8 cellular contexts compared by ENCODE assay signal in genomic region chr20:24993337-24994185, GRCh38. TPM values are rescaled to one million over a fixed set of nuclear protein-coding genes. Genes with fewer than 3 reads are reported as not detected.
DNase-seq lines count a peak whose midpoint lies in the region; ATAC-seq and TF ChIP-seq lines count a peak whose summit lies in the region.

No MANE protein-coding gene starts in this region.

- POLR2A ChIA-PET in A673 (lab: Charles Lee; ENCODE audit: low non-redundant PET): no interaction called here
- POLR2A ChIA-PET in MCF 10A (lab: Yijun Ruan, JAX): interaction anchor here (0.6 to 7.5 kb wide), 43 partner anchors 10 to 1356 kb away, joined by 3 to 152 read pairs (median 4); partner anchors contain the start of genes ENTPD6, GINS1 and PYGB

- BruUV-seq in A673 (replicated peaks; lab: Mats Ljungman, UMichigan) (no TSS peak), MCF 10A (replicated peaks; lab: Mats Ljungman, UMichigan) (no TSS peak)

- H3K27ac ChIP-seq in A673 (ENCODE audit: low read depth, low read length, poor library complexity, severe bottlenecking): peak overlapping the region; percentile 85

- H3K9me3 Mint-ChIP-seq in MCF 10A (ENCODE audit: unreplicated experiment): no peaks in the 10 kb centered on the region
- H3K9me3 Mint-ChIP-seq in stimulated activated naive CD8-positive, alpha-beta T cell treated with anti-CD3 and anti-CD28 coated beads, Interleukin-15, amount 100 ng/mL, for 72 hours: no peaks in the 10 kb centered on the region

- peaks cover 61% of the 10 kb centered on the region for H3K4me1 Mint-ChIP-seq in MCF 10A (ENCODE audit: insufficient read depth, unreplicated experiment)
- H3K4me1 Mint-ChIP-seq in stimulated activated naive CD8-positive, alpha-beta T cell treated with anti-CD3 and anti-CD28 coated beads, Interleukin-15, amount 100 ng/mL, for 72 hours: peaks cover 54% of the 10 kb centered on the region

- H3K27me3 ChIP-seq in A673 (replicated peaks; ENCODE audit: insufficient read depth, low read depth, low read length, poor library complexity) (peaks cover 3% of the 10 kb centered on the region), kidney epithelial cell (ENCODE audit: control insufficient read depth, insufficient read depth, low read length) (peaks cover 7% of the 10 kb centered on the region)

- H3K4me3 ChIP-seq in A673 (ENCODE audit: low read depth, low read length, poor library complexity, severe bottlenecking): peak overlapping the region; percentile 92
- H3K4me3 ChIP-seq in kidney epithelial cell (ENCODE audit: low read depth, low read length): peak overlapping the region; percentile 98

- no peaks in the 10 kb centered on the region for H3K9me3 ChIP-seq in A673 (ENCODE audit: low read depth, low read length, poor library complexity, severe bottlenecking)

- H3K36me3 ChIP-seq in A673 (ENCODE audit: insufficient read depth, low read length, poor library complexity, severe bottlenecking) (no peaks in the 10 kb centered on the region), kidney epithelial cell (ENCODE audit: control insufficient read depth, insufficient read depth, low read length) (no peaks in the 10 kb centered on the region)

- H3K27ac Mint-ChIP-seq in MCF 10A (ENCODE audit: low read depth, unreplicated experiment): peak overlapping the region; percentile 97
- H3K27ac Mint-ChIP-seq in stimulated activated naive CD8-positive, alpha-beta T cell treated with anti-CD3 and anti-CD28 coated beads, Interleukin-15, amount 100 ng/mL, for 72 hours: peak overlapping the region; percentile 96 to 98

- H3K36me3 Mint-ChIP-seq in MCF 10A (ENCODE audit: insufficient read depth, unreplicated experiment): peaks cover 10% of the 10 kb centered on the region

- TF ChIP-seq CTCF in A673 (conservative IDR thresholded peaks at IDR 0.05; ENCODE audit: low read depth, low read length) (peak; percentile 50), GM10266 (IDR thresholded peaks at IDR 0.05; ENCODE audit: control insufficient read depth, insufficient read depth, low read depth, missing control alignments) (peak; percentile 27), MCF 10A (IDR thresholded peaks at IDR 0.05; ENCODE audit: unreplicated experiment) (peak; percentile 42), kidney epithelial cell (IDR thresholded peaks at IDR 0.05; ENCODE audit: insufficient read depth, low read length, poor library complexity, severe bottlenecking) (peak; percentile 30)

- intact Hi-C loops in A673 (cut with micrococcal nuclease; ENCODE audit: unreplicated experiment): loop anchor here (2.0 to 10.0 kb wide), 4 partner anchors 204 to 405 kb away; partner anchors contain the start of gene ENTPD6
- intact Hi-C loops in MCF 10A (cut with micrococcal nuclease): loop anchor here (1.0 to 2.0 kb wide), 2 partner anchors 253 to 406 kb away; no protein-coding TSS in a partner anchor

- no peak for ATAC-seq in stimulated activated naive CD8-positive, alpha-beta T cell treated with anti-CD3 and anti-CD28 coated beads, Interleukin-15, amount 100 ng/mL, for 72 hours
- ATAC-seq in GM19328 (IDR thresholded peaks at IDR 0.05; ENCODE audit: unreplicated experiment) (no peak), GM21576 (IDR thresholded peaks at IDR 0.05; ENCODE audit: unreplicated experiment) (no peak)

- peaks cover 6% of the 10 kb centered on the region for H3K27me3 Mint-ChIP-seq in MCF 10A (ENCODE audit: insufficient read depth, unreplicated experiment)
- peaks cover 3% of the 10 kb centered on the region for H3K27me3 Mint-ChIP-seq in stimulated activated naive CD8-positive, alpha-beta T cell treated with anti-CD3 and anti-CD28 coated beads, Interleukin-15, amount 100 ng/mL, for 72 hours

- peak overlapping the region; percentile 97 for H3K4me3 Mint-ChIP-seq in MCF 10A (ENCODE audit: unreplicated experiment)
- H3K4me3 Mint-ChIP-seq in stimulated activated naive CD8-positive, alpha-beta T cell treated with anti-CD3 and anti-CD28 coated beads, Interleukin-15, amount 100 ng/mL, for 72 hours: peak overlapping the region in 1 of 2 donors; percentile 81

- H3K4me1 ChIP-seq in A673 (ENCODE audit: insufficient read depth, low read length, poor library complexity, severe bottlenecking): peaks cover 18% of the 10 kb centered on the region

- CTCF ChIA-PET in A673 (lab: Charles Lee): interaction anchor here (0.9 to 2.0 kb wide), 3 partner anchors 65 to 414 kb away, joined by 3 to 6 read pairs (median 4); partner anchors contain the start of gene GINS1
- CTCF ChIA-PET in MCF 10A (lab: Yijun Ruan, JAX): interaction anchor here (0.6 to 8.7 kb wide), 67 partner anchors 9 to 1654 kb away, joined by 3 to 500 read pairs (median 5); partner anchors contain the start of genes ACSS1 and GINS1

- DNase-seq in A673 (ENCODE audit: low spot score) (peak; percentile 70), GM10266 (ENCODE audit: extremely low spot score) (no peak), NCI-H460 (ENCODE audit: extremely low read depth, low read depth) (peak; percentile 52), MCF 10A (ENCODE audit: unreplicated experiment) (peak; percentile 52), kidney epithelial cell (ENCODE audit: low read depth) (no peak)
- no peak for DNase-seq in stimulated activated naive CD8-positive, alpha-beta T cell treated with anti-CD3 and anti-CD28 coated beads, Interleukin-15, amount 100 ng/mL, for 72 hours

RNA-seq across cellular contexts. Expression of gene APMAP, which starts 1.0 kb away (rescaled TPM):
- total RNA-seq in A673 (2021) (67.9 and 70.3 TPM in 2 replicates), MCF 10A (2022) (75.3 and 104 TPM in 2 replicates), kidney epithelial cell (92.9 and 98.8 TPM in 2 replicates)
- 98.9 and 121 TPM in 2 replicates for total RNA-seq in NCI-H460 (2014; rRNA removed; shearing (Covaris generic))
- polyA plus RNA-seq in NCI-H460 (2014; cell fraction: nucleus; rRNA removed): 177 and 232 TPM in 2 replicates

RNA-seq across cellular contexts. Expression of gene CST7, which starts 44.5 kb away (rescaled TPM):
- total RNA-seq in A673 (2021): not detected in 2 replicates
- total RNA-seq in NCI-H460 (2014; rRNA removed; shearing (Covaris generic)): not detected in 2 replicates
- polyA plus RNA-seq in NCI-H460 (2014; cell fraction: nucleus; rRNA removed): not detected in 2 replicates
- total RNA-seq in MCF 10A (2022): not detected in 2 replicates
- total RNA-seq in kidney epithelial cell: not detected in 2 replicates

Comparison
In these comparisons a context has a peak if more than half of its experiments do, and no peak if none do; other contexts are left out.
1. DNase-seq: peak in A673 (single experiment), NCI-H460 (single experiment) and MCF 10A (single experiment); none in GM10266 (single experiment), kidney epithelial cell (single experiment) and stimulated activated naive CD8-positive, alpha-beta T cell treated with anti-CD3 and anti-CD28 coated beads, Interleukin-15, amount 100 ng/mL, for 72 hours (0 of 2).
2. Peak in every context shown above with its lines, with median percentiles within 50 percentile points of each other: CTCF ChIP-seq.